ENCODE assay signal across 8 cellular contexts in genomic region chr15:83206971-83207621, GRCh38. TPM values are rescaled to one million over a fixed set of nuclear protein-coding genes. Genes with fewer than 3 reads are reported as not detected.
DNase-seq lines count a peak whose midpoint lies in the region; ATAC-seq and TF ChIP-seq lines count a peak whose summit lies in the region.

No MANE protein-coding gene starts in this region.

- peaks cover 25% of the 10 kb centered on the region for H3K27me3 Mint-ChIP-seq in activated naive CD4-positive, alpha-beta T cell treated with anti-CD3 and anti-CD28 coated beads for 36 hours (ENCODE audit: low read depth)
- peaks cover 22% of the 10 kb centered on the region for H3K27me3 Mint-ChIP-seq in activated CD4-positive, alpha-beta memory T cell treated with anti-CD3 and anti-CD28 coated beads, Interleukin-2, amount 10 ng/mL, durations not matched to agents 7 days and 5 days

- no peak for TF ChIP-seq POLR2A in esophagus muscularis mucosa (IDR thresholded peaks at IDR 0.05; ENCODE audit: low read depth)

- TF ChIP-seq CTCF in esophagus muscularis mucosa (IDR thresholded peaks at IDR 0.05) = no peak
- TF ChIP-seq CTCF in upper lobe of right lung (IDR thresholded peaks at IDR 0.05) = no peak

- peaks cover 3% of the 10 kb centered on the region for H3K4me1 Mint-ChIP-seq in activated naive CD4-positive, alpha-beta T cell treated with anti-CD3 and anti-CD28 coated beads for 36 hours (ENCODE audit: low read depth)
- peaks cover 19% of the 10 kb centered on the region for H3K4me1 Mint-ChIP-seq in activated CD4-positive, alpha-beta memory T cell treated with anti-CD3 and anti-CD28 coated beads, Interleukin-2, amount 10 ng/mL, durations not matched to agents 7 days and 5 days

- POLR2A ChIA-PET in activated CD4-positive, alpha-beta memory T cell treated with anti-CD3 and anti-CD28 coated beads, Interleukin-2, amount 10 ng/mL, durations not matched to agents 7 days and 5 days (lab: Charles Lee) = interaction anchor here (0.9 to 1.8 kb wide), 2 partner anchors 42 to 196 kb away, joined by 3 to 6 read pairs; no protein-coding TSS in a partner anchor

- H3K4me3 ChIP-seq in esophagus muscularis mucosa (peak overlapping the region; percentile 88 to 96 (median 91)), upper lobe of right lung (peak overlapping the region; percentile 84)

- CTCF ChIA-PET in activated naive CD4-positive, alpha-beta T cell treated with anti-CD3 and anti-CD28 coated beads for 36 hours (lab: Charles Lee) = no interaction called here
- CTCF ChIA-PET in activated CD4-positive, alpha-beta memory T cell treated with anti-CD3 and anti-CD28 coated beads, Interleukin-2, amount 10 ng/mL, durations not matched to agents 7 days and 5 days (lab: Charles Lee) = no interaction called here

- H3K4me1 ChIP-seq in esophagus muscularis mucosa = peaks cover 16 to 41% (median 40%) of the 10 kb centered on the region in 4 donors
- peaks cover 11% of the 10 kb centered on the region for H3K4me1 ChIP-seq in upper lobe of right lung

- peak overlapping the region; percentile 91 to 96 (median 94) for H3K27ac ChIP-seq in esophagus muscularis mucosa (replicated peaks in 1 of 4)
- H3K27ac ChIP-seq in upper lobe of right lung = peak overlapping the region; percentile 83

- peak; percentile 9 for DNase-seq in activated naive CD4-positive, alpha-beta T cell treated with anti-CD3 and anti-CD28 coated beads for 36 hours
- no peak for DNase-seq in activated naive CD4-positive, alpha-beta T cell treated with Interleukin-2 at 50 U/mL for 16 hours
- DNase-seq in activated CD4-positive, alpha-beta memory T cell treated with anti-CD3 and anti-CD28 coated beads, Interleukin-2, amount 10 ng/mL, durations not matched to agents 7 days and 5 days = peak; percentile 21
- DNase-seq in esophagus muscularis mucosa (ENCODE audit: extremely low spot score) (no peak), mucosa of gallbladder (ENCODE audit: low spot score) (peak; percentile 11), upper lobe of right lung (peak; percentile 75), NCI-H187 (lab: John Stamatoyannopoulos, UW) (no peak)

- ATAC-seq in HG03175 (IDR thresholded peaks at IDR 0.05; ENCODE audit: unreplicated experiment) (peak; percentile 30), upper lobe of right lung (peak; percentile 71)

- intact Hi-C loops in activated naive CD4-positive, alpha-beta T cell treated with anti-CD3 and anti-CD28 coated beads for 36 hours (cut with micrococcal nuclease) = loop anchor here (2.0 to 5.0 kb wide), 2 partner anchors 42 to 100 kb away; partner anchors contain the start of gene TM6SF1
- intact Hi-C loops in esophagus muscularis mucosa (cut with DNase I) = loop anchor here (5.0 kb wide), 2 partner anchors 140 to 195 kb away; partner anchors contain the start of genes BTBD1 and C15orf40
- intact Hi-C loops in upper lobe of right lung (cut with DNase I) = no loop called here

- no peak overlapping the region for H3K4me3 Mint-ChIP-seq in activated naive CD4-positive, alpha-beta T cell treated with anti-CD3 and anti-CD28 coated beads for 36 hours
- peak overlapping the region; percentile 84 for H3K4me3 Mint-ChIP-seq in activated CD4-positive, alpha-beta memory T cell treated with anti-CD3 and anti-CD28 coated beads, Interleukin-2, amount 10 ng/mL, durations not matched to agents 7 days and 5 days

- no peaks in the 10 kb centered on the region for H3K9me3 ChIP-seq in esophagus muscularis mucosa
- H3K9me3 ChIP-seq in upper lobe of right lung = no peaks in the 10 kb centered on the region

- peaks cover 3% of the 10 kb centered on the region for H3K36me3 Mint-ChIP-seq in activated naive CD4-positive, alpha-beta T cell treated with anti-CD3 and anti-CD28 coated beads for 36 hours (ENCODE audit: low read depth)
- peaks cover 3% of the 10 kb centered on the region for H3K36me3 Mint-ChIP-seq in activated CD4-positive, alpha-beta memory T cell treated with anti-CD3 and anti-CD28 coated beads, Interleukin-2, amount 10 ng/mL, durations not matched to agents 7 days and 5 days (ENCODE audit: low read depth)

- WGBS in esophagus muscularis mucosa = 0% methylated on average over 7 of the region's 89 CpGs

- H3K36me3 ChIP-seq in esophagus muscularis mucosa = no peaks in the 10 kb centered on the region
- no peaks in the 10 kb centered on the region for H3K36me3 ChIP-seq in upper lobe of right lung

- TF ChIP-seq EP300 in esophagus muscularis mucosa (IDR thresholded peaks at IDR 0.05) = peak; percentile 16

- H3K27me3 ChIP-seq in esophagus muscularis mucosa = no peaks in the 10 kb centered on the region
- peaks cover 5% of the 10 kb centered on the region for H3K27me3 ChIP-seq in upper lobe of right lung

- H3K27ac Mint-ChIP-seq in activated naive CD4-positive, alpha-beta T cell treated with anti-CD3 and anti-CD28 coated beads for 36 hours = no peak overlapping the region
- H3K27ac Mint-ChIP-seq in activated CD4-positive, alpha-beta memory T cell treated with anti-CD3 and anti-CD28 coated beads, Interleukin-2, amount 10 ng/mL, durations not matched to agents 7 days and 5 days = no peak overlapping the region

- H3K9me3 Mint-ChIP-seq in activated naive CD4-positive, alpha-beta T cell treated with anti-CD3 and anti-CD28 coated beads for 36 hours = no peaks in the 10 kb centered on the region
- H3K9me3 Mint-ChIP-seq in activated CD4-positive, alpha-beta memory T cell treated with anti-CD3 and anti-CD28 coated beads, Interleukin-2, amount 10 ng/mL, durations not matched to agents 7 days and 5 days = no peaks in the 10 kb centered on the region

RNA-seq across cellular contexts. Expression of gene HDGFL3, which starts 0.5 kb away (rescaled TPM):
- 1 to 10 TPM; 5.9 to 8.1 TPM for total RNA-seq in activated naive CD4-positive, alpha-beta T cell treated with anti-CD3 and anti-CD28 coated beads for 36 hours
- total RNA-seq in activated CD4-positive, alpha-beta memory T cell treated with anti-CD3 and anti-CD28 coated beads, Interleukin-2, amount 10 ng/mL, durations not matched to agents 7 days and 5 days = 10 to 100 TPM; 20.5 to 23.3 TPM
- total RNA-seq in esophagus muscularis mucosa (10 to 100 TPM; 38.1 to 72.6 (median 47.9) TPM), mucosa of gallbladder (30.3 TPM), upper lobe of right lung (40.3 TPM)

Comparison
In these comparisons a context has a peak if more than half of its experiments do, and no peak if none do; other contexts are left out.
1. DNase-seq: peak in activated naive CD4-positive, alpha-beta T cell treated with anti-CD3 and anti-CD28 coated beads for 36 hours (single experiment), activated CD4-positive, alpha-beta memory T cell treated with anti-CD3 and anti-CD28 coated beads, Interleukin-2, amount 10 ng/mL, durations not matched to agents 7 days and 5 days (single experiment), mucosa of gallbladder (single experiment) and upper lobe of right lung (single experiment); none in activated naive CD4-positive, alpha-beta T cell treated with Interleukin-2 at 50 U/mL for 16 hours (single experiment), esophagus muscularis mucosa (single experiment) and NCI-H187 (0 of 2).